In genomic region chr5:149063017-149063687, GRCh38 we compare ENCODE assay signal across 8 cellular contexts. TPM values are rescaled to one million over a fixed set of nuclear protein-coding genes. Genes with fewer than 3 reads are reported as not detected.
A peak's percentile ranks its signal among the peaks of the same experiment; 100 is the strongest.
DNase-seq lines count a peak whose midpoint lies in the region; FAIRE-seq and TF ChIP-seq lines count a peak whose summit lies in the region.

SH3TC2 (minus strand) TSS chr5:149063062; CDS start chr5:149063022, 40 bp downstream.

- no peak within 1 kb of the TSS for H2AFZ ChIP-seq in OCI-LY7 (ENCODE audit: low read length)

- DNase-seq in NCI-H1048 (lab: John Stamatoyannopoulos, UW), result peak; percentile 40
- peak; percentile 82 for DNase-seq in epithelial cell of esophagus (ENCODE audit: low read depth)
- DNase-seq in lung microvascular endothelial cell (ENCODE audit: low read depth in 2 of 2), result peak; percentile 33 to 85
- DNase-seq in urothelium cell line (ENCODE audit: low spot score), result peak; percentile 90
- no peak for DNase-seq in NCI-H1105 treated with DMSO at 0.1 percent for 48 hours (lab: John Stamatoyannopoulos, UW)
- no peak for DNase-seq in RKO (ENCODE audit: low spot score)
- DNase-seq in OCI-LY7 (ENCODE audit: low spot score), result no peak
- DNase-seq in GM13976 (ENCODE audit: low spot score), result no peak

- no peak within 1 kb of the TSS for H3K4me2 ChIP-seq in OCI-LY7 (ENCODE audit: low read length)

- BruUV-seq in OCI-LY7 (replicated peaks; lab: Mats Ljungman, UMichigan), result no TSS peak

- H3K9me3 ChIP-seq in OCI-LY7 (ENCODE audit: low read length), result no peaks in the 10 kb centered on the region

- H4K20me1 ChIP-seq in OCI-LY7 (ENCODE audit: insufficient read depth, low read length), result no peaks in the 10 kb centered on the region

- H3K4me1 ChIP-seq in OCI-LY7 (ENCODE audit: insufficient read depth, low read length, poor library complexity, severe bottlenecking), result no peaks in the 10 kb centered on the region

- H3K27ac ChIP-seq in OCI-LY7 (ENCODE audit: low read depth, low read length, poor library complexity, severe bottlenecking), result no peak within 1 kb of the TSS

- POLR2A ChIA-PET in OCI-LY7 (lab: Charles Lee), result no interaction called here

- H3K79me2 ChIP-seq in OCI-LY7 (ENCODE audit: insufficient read depth, low read depth, low read length), result no peaks in the 10 kb centered on the region

- TF ChIP-seq CTCF in epithelial cell of esophagus (IDR thresholded peaks at IDR 0.05; ENCODE audit: insufficient read depth, low read depth, low read length, missing control alignments) (no peak), OCI-LY7 (conservative IDR thresholded peaks at IDR 0.05; ENCODE audit: low read length) (no peak), GM13976 (IDR thresholded peaks at IDR 0.05; ENCODE audit: borderline replicate concordance, control extremely low read depth, extremely low read depth, insufficient read depth, missing control alignments) (no peak)

- H3K9me2 ChIP-seq in OCI-LY7 (ENCODE audit: insufficient read depth, low read length), result no peaks in the 10 kb centered on the region; the same call in 1 of the 2 replicates

- CTCF ChIA-PET in OCI-LY7 (lab: Charles Lee; ENCODE audit: unreplicated experiment), result no interaction called here

- intact Hi-C loops in OCI-LY7 (cut with micrococcal nuclease; ENCODE audit: unreplicated experiment), result no loop called here

- no peak within 1 kb of the TSS for H3K4me3 ChIP-seq in epithelial cell of esophagus (ENCODE audit: low read length)
- H3K4me3 ChIP-seq in OCI-LY7 (ENCODE audit: low read depth, low read length, poor library complexity, severe bottlenecking), result no peak within 1 kb of the TSS

- peak; percentile 48 for FAIRE-seq in urothelium cell line (lab: Jason Lieb, UNC)

- no peaks in the 10 kb centered on the region for H3K36me3 ChIP-seq in OCI-LY7 (ENCODE audit: insufficient read depth, low read length)

- in situ Hi-C loops in GM13976 (cut with MboI; ENCODE audit: low sequenced_read_pairs, unreplicated experiment), result no loop called here

RNA-seq across cellular contexts. Expression of gene SH3TC2, which starts in this region (rescaled TPM):
- total RNA-seq in lung microvascular endothelial cell (4.0 and 15.0 TPM in 2 replicates), OCI-LY7 (2022) (not detected in 2 replicates)
- total RNA-seq in OCI-LY7 (2014; rRNA removed; shearing (Covaris generic)), result not detected in 2 replicates

Comparison
In these comparisons a context has a peak if more than half of its experiments do, and no peak if none do; other contexts are left out.
1. DNase-seq: peak in NCI-H1048 (single experiment), epithelial cell of esophagus (single experiment), lung microvascular endothelial cell (2 of 2) and urothelium cell line (single experiment); none in NCI-H1105 treated with DMSO at 0.1 percent for 48 hours (single experiment), RKO (single experiment), OCI-LY7 (single experiment) and GM13976 (single experiment).